Comparison of ENCODE assay signal across 1 cellular context in the genomic region with DNA sequence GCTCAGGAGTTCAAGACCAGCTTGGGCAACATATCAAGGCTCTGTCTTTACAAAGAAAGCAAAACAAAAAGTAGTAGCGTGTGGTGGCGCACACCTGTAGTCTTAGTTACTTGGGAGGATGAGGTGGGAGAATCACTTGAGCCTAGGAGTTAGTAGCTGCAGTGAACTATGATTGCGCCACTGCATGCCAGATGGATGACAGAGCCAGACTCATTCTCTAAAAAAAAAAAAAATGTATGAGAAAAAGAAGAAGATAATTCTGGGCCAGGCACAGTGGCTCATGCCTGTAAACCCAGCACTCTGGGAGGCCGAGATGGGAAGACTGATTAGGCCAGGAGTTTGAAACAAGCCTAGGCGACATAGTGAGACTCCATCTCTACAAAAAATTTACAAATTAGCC.
TF ChIP-seq lines count a peak whose summit lies in the region.

No MANE protein-coding gene starts in this region.

TF ChIP-seq in GM23338, 12 proteins besides CTCF, POLR2A, EP300 and RAD21 (continued from another document):
- TF ChIP-seq, protein P1, sequence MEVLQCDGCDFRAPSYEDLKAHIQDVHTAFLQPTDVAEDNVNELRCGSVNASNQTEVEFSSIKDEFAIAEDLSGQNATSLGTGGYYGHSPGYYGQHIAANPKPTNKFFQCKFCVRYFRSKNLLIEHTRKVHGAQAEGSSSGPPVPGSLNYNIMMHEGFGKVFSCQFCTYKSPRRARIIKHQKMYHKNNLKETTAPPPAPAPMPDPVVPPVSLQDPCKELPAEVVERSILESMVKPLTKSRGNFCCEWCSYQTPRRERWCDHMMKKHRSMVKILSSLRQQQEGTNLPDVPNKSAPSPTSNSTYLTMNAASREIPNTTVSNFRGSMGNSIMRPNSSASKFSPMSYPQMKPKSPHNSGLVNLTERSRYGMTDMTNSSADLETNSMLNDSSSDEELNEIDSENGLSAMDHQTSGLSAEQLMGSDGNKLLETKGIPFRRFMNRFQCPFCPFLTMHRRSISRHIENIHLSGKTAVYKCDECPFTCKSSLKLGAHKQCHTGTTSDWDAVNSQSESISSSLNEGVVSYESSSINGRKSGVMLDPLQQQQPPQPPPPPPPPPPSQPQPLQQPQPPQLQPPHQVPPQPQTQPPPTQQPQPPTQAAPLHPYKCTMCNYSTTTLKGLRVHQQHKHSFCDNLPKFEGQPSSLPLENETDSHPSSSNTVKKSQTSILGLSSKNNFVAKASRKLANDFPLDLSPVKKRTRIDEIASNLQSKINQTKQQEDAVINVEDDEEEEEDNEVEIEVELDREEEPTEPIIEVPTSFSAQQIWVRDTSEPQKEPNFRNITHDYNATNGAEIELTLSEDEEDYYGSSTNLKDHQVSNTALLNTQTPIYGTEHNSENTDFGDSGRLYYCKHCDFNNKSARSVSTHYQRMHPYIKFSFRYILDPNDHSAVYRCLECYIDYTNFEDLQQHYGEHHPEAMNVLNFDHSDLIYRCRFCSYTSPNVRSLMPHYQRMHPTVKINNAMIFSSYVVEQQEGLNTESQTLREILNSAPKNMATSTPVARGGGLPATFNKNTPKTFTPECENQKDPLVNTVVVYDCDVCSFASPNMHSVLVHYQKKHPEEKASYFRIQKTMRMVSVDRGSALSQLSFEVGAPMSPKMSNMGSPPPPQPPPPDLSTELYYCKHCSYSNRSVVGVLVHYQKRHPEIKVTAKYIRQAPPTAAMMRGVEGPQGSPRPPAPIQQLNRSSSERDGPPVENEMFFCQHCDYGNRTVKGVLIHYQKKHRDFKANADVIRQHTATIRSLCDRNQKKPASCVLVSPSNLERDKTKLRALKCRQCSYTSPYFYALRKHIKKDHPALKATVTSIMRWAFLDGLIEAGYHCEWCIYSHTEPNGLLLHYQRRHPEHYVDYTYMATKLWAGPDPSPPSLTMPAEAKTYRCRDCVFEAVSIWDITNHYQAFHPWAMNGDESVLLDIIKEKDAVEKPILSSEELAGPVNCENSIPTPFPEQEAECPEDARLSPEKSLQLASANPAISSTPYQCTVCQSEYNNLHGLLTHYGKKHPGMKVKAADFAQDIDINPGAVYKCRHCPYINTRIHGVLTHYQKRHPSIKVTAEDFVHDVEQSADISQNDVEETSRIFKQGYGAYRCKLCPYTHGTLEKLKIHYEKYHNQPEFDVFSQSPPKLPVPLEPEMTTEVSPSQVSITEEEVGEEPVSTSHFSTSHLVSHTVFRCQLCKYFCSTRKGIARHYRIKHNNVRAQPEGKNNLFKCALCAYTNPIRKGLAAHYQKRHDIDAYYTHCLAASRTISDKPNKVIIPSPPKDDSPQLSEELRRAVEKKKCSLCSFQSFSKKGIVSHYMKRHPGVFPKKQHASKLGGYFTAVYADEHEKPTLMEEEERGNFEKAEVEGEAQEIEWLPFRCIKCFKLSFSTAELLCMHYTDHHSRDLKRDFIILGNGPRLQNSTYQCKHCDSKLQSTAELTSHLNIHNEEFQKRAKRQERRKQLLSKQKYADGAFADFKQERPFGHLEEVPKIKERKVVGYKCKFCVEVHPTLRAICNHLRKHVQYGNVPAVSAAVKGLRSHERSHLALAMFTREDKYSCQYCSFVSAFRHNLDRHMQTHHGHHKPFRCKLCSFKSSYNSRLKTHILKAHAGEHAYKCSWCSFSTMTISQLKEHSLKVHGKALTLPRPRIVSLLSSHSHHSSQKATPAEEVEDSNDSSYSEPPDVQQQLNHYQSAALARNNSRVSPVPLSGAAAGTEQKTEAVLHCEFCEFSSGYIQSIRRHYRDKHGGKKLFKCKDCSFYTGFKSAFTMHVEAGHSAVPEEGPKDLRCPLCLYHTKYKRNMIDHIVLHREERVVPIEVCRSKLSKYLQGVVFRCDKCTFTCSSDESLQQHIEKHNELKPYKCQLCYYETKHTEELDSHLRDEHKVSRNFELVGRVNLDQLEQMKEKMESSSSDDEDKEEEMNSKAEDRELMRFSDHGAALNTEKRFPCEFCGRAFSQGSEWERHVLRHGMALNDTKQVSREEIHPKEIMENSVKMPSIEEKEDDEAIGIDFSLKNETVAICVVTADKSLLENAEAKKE (CRISPR knock-in tag; IDR thresholded peaks at IDR 0.05): no peak
- TF ChIP-seq, protein P2, sequence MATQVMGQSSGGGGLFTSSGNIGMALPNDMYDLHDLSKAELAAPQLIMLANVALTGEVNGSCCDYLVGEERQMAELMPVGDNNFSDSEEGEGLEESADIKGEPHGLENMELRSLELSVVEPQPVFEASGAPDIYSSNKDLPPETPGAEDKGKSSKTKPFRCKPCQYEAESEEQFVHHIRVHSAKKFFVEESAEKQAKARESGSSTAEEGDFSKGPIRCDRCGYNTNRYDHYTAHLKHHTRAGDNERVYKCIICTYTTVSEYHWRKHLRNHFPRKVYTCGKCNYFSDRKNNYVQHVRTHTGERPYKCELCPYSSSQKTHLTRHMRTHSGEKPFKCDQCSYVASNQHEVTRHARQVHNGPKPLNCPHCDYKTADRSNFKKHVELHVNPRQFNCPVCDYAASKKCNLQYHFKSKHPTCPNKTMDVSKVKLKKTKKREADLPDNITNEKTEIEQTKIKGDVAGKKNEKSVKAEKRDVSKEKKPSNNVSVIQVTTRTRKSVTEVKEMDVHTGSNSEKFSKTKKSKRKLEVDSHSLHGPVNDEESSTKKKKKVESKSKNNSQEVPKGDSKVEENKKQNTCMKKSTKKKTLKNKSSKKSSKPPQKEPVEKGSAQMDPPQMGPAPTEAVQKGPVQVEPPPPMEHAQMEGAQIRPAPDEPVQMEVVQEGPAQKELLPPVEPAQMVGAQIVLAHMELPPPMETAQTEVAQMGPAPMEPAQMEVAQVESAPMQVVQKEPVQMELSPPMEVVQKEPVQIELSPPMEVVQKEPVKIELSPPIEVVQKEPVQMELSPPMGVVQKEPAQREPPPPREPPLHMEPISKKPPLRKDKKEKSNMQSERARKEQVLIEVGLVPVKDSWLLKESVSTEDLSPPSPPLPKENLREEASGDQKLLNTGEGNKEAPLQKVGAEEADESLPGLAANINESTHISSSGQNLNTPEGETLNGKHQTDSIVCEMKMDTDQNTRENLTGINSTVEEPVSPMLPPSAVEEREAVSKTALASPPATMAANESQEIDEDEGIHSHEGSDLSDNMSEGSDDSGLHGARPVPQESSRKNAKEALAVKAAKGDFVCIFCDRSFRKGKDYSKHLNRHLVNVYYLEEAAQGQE (IDR thresholded peaks at IDR 0.05; ENCODE audit: unreplicated experiment): no peak
- no peak for TF ChIP-seq STAT1 (IDR thresholded peaks at IDR 0.05; ENCODE audit: unreplicated experiment)
- TF ChIP-seq ZNF114 (CRISPR knock-in tag; IDR thresholded peaks at IDR 0.05): no peak
- TF ChIP-seq, protein P3, sequence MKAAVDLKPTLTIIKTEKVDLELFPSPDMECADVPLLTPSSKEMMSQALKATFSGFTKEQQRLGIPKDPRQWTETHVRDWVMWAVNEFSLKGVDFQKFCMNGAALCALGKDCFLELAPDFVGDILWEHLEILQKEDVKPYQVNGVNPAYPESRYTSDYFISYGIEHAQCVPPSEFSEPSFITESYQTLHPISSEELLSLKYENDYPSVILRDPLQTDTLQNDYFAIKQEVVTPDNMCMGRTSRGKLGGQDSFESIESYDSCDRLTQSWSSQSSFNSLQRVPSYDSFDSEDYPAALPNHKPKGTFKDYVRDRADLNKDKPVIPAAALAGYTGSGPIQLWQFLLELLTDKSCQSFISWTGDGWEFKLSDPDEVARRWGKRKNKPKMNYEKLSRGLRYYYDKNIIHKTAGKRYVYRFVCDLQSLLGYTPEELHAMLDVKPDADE (IDR thresholded peaks at IDR 0.05): no peak
- no peak for TF ChIP-seq EZH2phosphoT487 (IDR thresholded peaks at IDR 0.05; ENCODE audit: unreplicated experiment)
- no peak for TF ChIP-seq POLR2AphosphoS5 (IDR thresholded peaks at IDR 0.05; ENCODE audit: low read depth)
- no peak for TF ChIP-seq JUNB (IDR thresholded peaks at IDR 0.05; ENCODE audit: unreplicated experiment)
- TF ChIP-seq EZH2 (IDR thresholded peaks at IDR 0.05; ENCODE audit: low read depth, unreplicated experiment): no peak
- no peak for TF ChIP-seq CREB1 (CRISPR knock-in tag; IDR thresholded peaks at IDR 0.05; ENCODE audit: low read depth)
